Comparison of ENCODE assay signal across 16 cellular contexts in the genomic region with DNA sequence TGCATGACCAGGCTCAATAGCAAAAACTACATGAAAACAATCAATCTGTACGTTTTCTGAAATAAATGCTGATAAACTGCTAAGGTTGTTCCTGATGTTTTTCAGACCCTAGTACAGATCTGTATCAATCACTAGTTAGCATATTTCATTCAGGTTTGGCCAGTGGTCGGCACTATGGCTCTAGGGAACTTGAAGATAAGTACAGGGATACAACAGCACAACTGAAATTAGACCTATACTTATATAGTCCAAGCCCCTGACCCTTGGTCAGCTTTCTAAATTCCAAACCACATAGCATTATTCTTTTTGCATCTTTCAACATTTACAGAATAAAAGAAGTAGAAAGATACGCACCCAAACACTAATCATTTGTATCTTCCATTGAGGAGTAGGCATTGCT.
DNase-seq lines count a peak whose midpoint lies in the region; ATAC-seq, FAIRE-seq and TF ChIP-seq lines count a peak whose summit lies in the region.
"Had no signal": no experiment of that assay in that cellular context is flagged by ENCODE, and none has a peak within 500 bp of the region (broad histone marks: within the 10 kb centered on the region; RNA-seq: fewer than 3 reads in every experiment).

No MANE protein-coding gene starts in this region.

- CTCF ChIA-PET in HepG2 (lab: Yijun Ruan, JAX; ENCODE audit: low intra/inter-chr PET ratio, low total read pairs) (no interaction called here), PC-3 (lab: Charles Lee) (no interaction called here)

- H3K4me1 ChIP-seq in HepG2 (ENCODE audit: insufficient read depth, low read length) (peaks cover 10% of the 10 kb centered on the region; the same call in 1 of the 2 replicates), right lobe of liver (no peaks in the 10 kb centered on the region), PC-3 (ENCODE audit: insufficient read depth, low read length) (no peaks in the 10 kb centered on the region)
- H3K4me1 ChIP-seq: Peyer's patch had no signal

- no peaks in the 10 kb centered on the region for H3K4me1 Mint-ChIP-seq in chondrocyte (ENCODE audit: low read depth)

- no peak for TF ChIP-seq EP300 in HepG2 (IDR thresholded peaks at IDR 0.05; ENCODE audit: low read depth in 2 of 2, low read length in 2 of 2)
- TF ChIP-seq EP300 in HepG2 (CRISPR knock-in tag; IDR thresholded peaks at IDR 0.05; ENCODE audit: borderline replicate concordance) = no peak

- no peak overlapping the region for H3K4me3 ChIP-seq in HepG2 (replicated peaks in 1 of 3; ENCODE audit: insufficient read depth in 1 of 3, low read depth in 2 of 3, low read length in 3 of 3)
- no peak overlapping the region for H3K4me3 ChIP-seq in right lobe of liver
- no peak overlapping the region for H3K4me3 ChIP-seq in PC-3 (ENCODE audit: low read length)
- no peak overlapping the region for H3K4me3 ChIP-seq in fibroblast of mammary gland (ENCODE audit: control insufficient read depth, low read depth, low read length)
- H3K4me3 ChIP-seq: Peyer's patch had no signal

- H3F3A ChIP-seq in PC-3 (ENCODE audit: low read length, unreplicated experiment) = no peaks in the 10 kb centered on the region

- peak; percentile 51 for ATAC-seq in HepG2
- no peak for ATAC-seq in right lobe of liver
- ATAC-seq in PC-3 = peak; percentile 64; the same call in 1 of the 2 replicates
- ATAC-seq in HG03039 (IDR thresholded peaks at IDR 0.05; ENCODE audit: unreplicated experiment) = no peak
- ATAC-seq: HCT116 had no signal

- H3K9me3 ChIP-seq in HepG2 (ENCODE audit: low read length) (no peaks in the 10 kb centered on the region), right lobe of liver (no peaks in the 10 kb centered on the region), PC-3 (ENCODE audit: low read length) (no peaks in the 10 kb centered on the region)
- H3K9me3 ChIP-seq: Peyer's patch had no signal

- in situ Hi-C loops in HepG2 (cut with HindIII; ENCODE audit: extremely low pct_ligation_motif_present, low pct_unique_long_range_greater_than_20kb) = no loop called here

- H3K79me2 ChIP-seq in HepG2 (ENCODE audit: insufficient read depth, low read length) (no peaks in the 10 kb centered on the region), PC-3 (ENCODE audit: low read length) (no peaks in the 10 kb centered on the region)

- BruUV-seq in HepG2 (replicated peaks; lab: Mats Ljungman, UMichigan) (no TSS peak), PC-3 (replicated peaks; lab: Mats Ljungman, UMichigan) (no TSS peak)

- POLR2A ChIA-PET in HepG2 (lab: Yijun Ruan, JAX) = no interaction called here
- POLR2A ChIA-PET in PC-3 (lab: Charles Lee; ENCODE audit: unreplicated experiment) = no interaction called here

- FAIRE-seq in HepG2 (lab: Jason Lieb, UNC) = no peak

- H3K27me3 Mint-ChIP-seq in chondrocyte (ENCODE audit: low read depth) = peaks cover 2% of the 10 kb centered on the region

- TF ChIP-seq POLR2A in HepG2 (IDR thresholded peaks at IDR 0.05; ENCODE audit: insufficient read depth in 1 of 2, low read depth in 2 of 2, low read length in 2 of 2) (no peak), right lobe of liver (IDR thresholded peaks at IDR 0.05) (no peak)

- TF ChIP-seq RAD21 in HepG2 (CRISPR knock-in tag; IDR thresholded peaks at IDR 0.05) = no peak

- H3K27me3 ChIP-seq in HepG2 (ENCODE audit: control insufficient read depth in 1 of 2, insufficient read depth in 2 of 2, low read length in 2 of 2) (no peaks in the 10 kb centered on the region), right lobe of liver (no peaks in the 10 kb centered on the region), PC-3 (ENCODE audit: low read length) (no peaks in the 10 kb centered on the region)
- H3K27me3 ChIP-seq: Peyer's patch had no signal

- H3K9ac ChIP-seq in HepG2 (ENCODE audit: insufficient read depth, low read depth, low read length) (no peak overlapping the region), PC-3 (ENCODE audit: low read length) (no peak overlapping the region)

- H3K36me3 Mint-ChIP-seq in chondrocyte (ENCODE audit: low read depth) = no peaks in the 10 kb centered on the region

- intact Hi-C loops in HepG2 (cut with micrococcal nuclease; ENCODE audit: unreplicated experiment) (loop anchor here (1.0 kb wide), 1 partner anchor 278 kb away; no protein-coding TSS in a partner anchor), right lobe of liver (cut with DNase I) (no loop called here), PC-3 (cut with micrococcal nuclease) (loop anchor here (1.0 kb wide), 1 partner anchor 74 kb away; no protein-coding TSS in a partner anchor)

- H3K36me3 ChIP-seq in HepG2 (replicated peaks in 1 of 2; ENCODE audit: control insufficient read depth in 1 of 2, insufficient read depth in 2 of 2, low read length in 2 of 2) (no peaks in the 10 kb centered on the region), right lobe of liver (no peaks in the 10 kb centered on the region), PC-3 (ENCODE audit: low read depth, low read length) (no peaks in the 10 kb centered on the region)
- H3K36me3 ChIP-seq: Peyer's patch had no signal

- DNase-seq in HepG2 (ENCODE audit: low spot score) = no peak
- no peak for DNase-seq in right lobe of liver
- peak; percentile 24 for DNase-seq in PC-3
- DNase-seq in fibroblast of mammary gland (ENCODE audit: low read depth) = peak; percentile 1
- DNase-seq in chondrocyte (ENCODE audit: low spot score) = no peak
- no peak for DNase-seq in central memory CD4-positive, alpha-beta T cell
- DNase-seq in activated CD4-positive, CD25-positive, alpha-beta regulatory T cell treated with anti-CD3 and anti-CD28 coated beads, Interleukin-2, amount 50 U/mL, for 72 hours = no peak
- DNase-seq: 8988T, KBM-7, NCI-H1048, NCI-H510A treated with DMSO at 0.1 percent for 48 hours, Peyer's patch, SHP77 treated with DMSO at 0.1 percent for 48 hours had no signal

- TF ChIP-seq CTCF in HepG2 (CRISPR knock-in tag; IDR thresholded peaks at IDR 0.05) (peak; percentile 34), right lobe of liver (IDR thresholded peaks at IDR 0.05) (no peak), PC-3 (conservative IDR thresholded peaks at IDR 0.05; ENCODE audit: low read depth, low read length) (peak; percentile 45), fibroblast of mammary gland (conservative IDR thresholded peaks at IDR 0.05; ENCODE audit: control insufficient read depth, insufficient read depth, low read depth, low read length) (no peak), chondrocyte (IDR thresholded peaks at IDR 0.05) (no peak)

- no peak overlapping the region for H3K4me2 ChIP-seq in HepG2 (ENCODE audit: low read depth, low read length)
- no peak overlapping the region for H3K4me2 ChIP-seq in PC-3 (ENCODE audit: low read length)

- H4K20me1 ChIP-seq in HepG2 (ENCODE audit: insufficient read depth, low read length) (no peaks in the 10 kb centered on the region), PC-3 (ENCODE audit: low read length) (no peaks in the 10 kb centered on the region)

- H2AFZ ChIP-seq in HepG2 (ENCODE audit: low read length) = no peak overlapping the region
- H2AFZ ChIP-seq in PC-3 (ENCODE audit: low read length) = no peak overlapping the region

- no peak overlapping the region for H3K27ac Mint-ChIP-seq in chondrocyte (ENCODE audit: unreplicated experiment)

- 17% methylated on average over 3 of the region's 3 CpGs for WGBS in HepG2 (ENCODE audit: low lambda C conversion rate)
- 60% methylated on average over 3 of the region's 3 CpGs for WGBS in right lobe of liver (ENCODE audit: insufficient coverage, low coverage, low lambda C conversion rate, missing lambda C conversion rate)

- no peak overlapping the region for H3K27ac ChIP-seq in HepG2 (ENCODE audit: extremely low read length, insufficient read depth, low read length)
- H3K27ac ChIP-seq in right lobe of liver = no peak overlapping the region
- no peak overlapping the region for H3K27ac ChIP-seq in PC-3 (ENCODE audit: low read length)
- H3K27ac ChIP-seq: HL-60, Peyer's patch had no signal

- peaks cover 10% of the 10 kb centered on the region for H3K9me3 Mint-ChIP-seq in chondrocyte (ENCODE audit: low read depth)

- H3K4me3 Mint-ChIP-seq in chondrocyte (ENCODE audit: unreplicated experiment) = no peak overlapping the region

- H3K9me2 ChIP-seq in PC-3 (replicated peaks; ENCODE audit: low read length) = no peaks in the 10 kb centered on the region

TF ChIP-seq in HepG2, 621 proteins besides CTCF, POLR2A, EP300 and RAD21:
- peak; percentile 50 for TF ChIP-seq STAG1 (CRISPR knock-in tag; IDR thresholded peaks at IDR 0.05)
- TF ChIP-seq, protein P1, sequence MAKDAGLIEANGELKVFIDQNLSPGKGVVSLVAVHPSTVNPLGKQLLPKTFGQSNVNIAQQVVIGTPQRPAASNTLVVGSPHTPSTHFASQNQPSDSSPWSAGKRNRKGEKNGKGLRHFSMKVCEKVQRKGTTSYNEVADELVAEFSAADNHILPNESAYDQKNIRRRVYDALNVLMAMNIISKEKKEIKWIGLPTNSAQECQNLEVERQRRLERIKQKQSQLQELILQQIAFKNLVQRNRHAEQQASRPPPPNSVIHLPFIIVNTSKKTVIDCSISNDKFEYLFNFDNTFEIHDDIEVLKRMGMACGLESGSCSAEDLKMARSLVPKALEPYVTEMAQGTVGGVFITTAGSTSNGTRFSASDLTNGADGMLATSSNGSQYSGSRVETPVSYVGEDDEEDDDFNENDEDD (CRISPR knock-in tag; IDR thresholded peaks at IDR 0.05; ENCODE audit: borderline replicate concordance) = no peak
- no peak for TF ChIP-seq ZNF296 (CRISPR knock-in tag; conservative IDR thresholded peaks at IDR 0.05)

Comparison
In these comparisons a context has a peak if more than half of its experiments do, and no peak if none do; other contexts are left out.
1. ATAC-seq: peak in HepG2 (single experiment) and PC-3 (single experiment); none in right lobe of liver (0 of 4) and HG03039 (single experiment).
2. CTCF ChIP-seq: peak in HepG2 (single experiment) and PC-3 (single experiment); none in right lobe of liver (0 of 4), fibroblast of mammary gland (single experiment) and chondrocyte (single experiment).
3. intact Hi-C loops: an anchor here in HepG2 (1.0 kb wide) and PC-3 (1.0 kb wide); none called in right lobe of liver.
4. DNase-seq: peak in PC-3 (single experiment) and fibroblast of mammary gland (single experiment); none in HepG2 (single experiment), right lobe of liver (0 of 3), chondrocyte (single experiment), central memory CD4-positive, alpha-beta T cell (single experiment) and activated CD4-positive, CD25-positive, alpha-beta regulatory T cell treated with anti-CD3 and anti-CD28 coated beads, Interleukin-2, amount 50 U/mL, for 72 hours (single experiment).